Comparison of ENCODE assay signal across 19 cellular contexts in the genomic region with DNA sequence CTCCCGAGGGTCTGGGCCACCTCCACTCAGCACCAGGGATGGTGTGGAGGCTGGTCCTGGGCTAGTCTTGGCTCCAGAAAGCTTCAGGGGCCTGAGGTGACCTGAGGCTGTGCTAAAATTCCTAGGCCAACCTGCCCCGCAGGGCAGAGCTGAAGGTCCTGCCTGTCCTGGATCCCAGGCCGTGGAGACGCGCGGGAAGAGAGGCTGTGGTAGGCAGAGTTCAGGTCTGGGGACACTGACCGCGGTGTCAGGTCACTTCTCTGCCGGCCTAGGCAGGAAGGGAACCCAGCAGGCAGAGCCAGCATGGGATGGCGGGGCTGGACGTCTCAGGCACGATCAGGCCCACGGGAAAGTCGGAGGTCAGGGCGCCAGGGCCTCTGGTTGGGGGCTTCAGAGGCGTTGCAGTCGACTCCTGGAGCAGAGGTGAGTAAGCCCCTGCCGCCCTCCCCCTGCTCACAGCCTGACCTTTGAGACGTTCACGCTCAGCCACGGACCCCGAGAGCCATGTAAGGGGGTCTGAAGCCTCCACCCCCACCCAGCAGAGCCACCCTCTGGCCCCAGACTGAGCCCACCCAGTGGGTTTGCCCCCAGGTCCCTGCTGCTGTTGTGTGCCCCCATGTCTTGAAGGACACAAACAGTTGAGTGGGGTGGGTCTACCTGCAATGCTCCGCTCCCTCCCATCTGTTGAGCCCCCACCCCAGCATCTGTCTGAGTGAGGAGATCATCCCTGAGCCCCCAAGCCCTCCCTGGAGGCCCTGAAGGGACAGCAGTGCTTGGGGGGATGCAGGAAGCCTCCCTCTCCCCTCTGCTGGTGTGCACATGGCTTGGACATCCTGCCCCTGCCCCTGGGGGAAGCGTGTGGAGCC.
A peak's percentile ranks its signal among the peaks of the same experiment; 100 is the strongest.
DNase-seq lines count a peak whose midpoint lies in the region; TF ChIP-seq lines count a peak whose summit lies in the region.
"Had no signal": no experiment of that assay in that cellular context is flagged by ENCODE, and none has a peak within 500 bp of the region (broad histone marks: within the 10 kb centered on the region; RNA-seq: fewer than 3 reads in every experiment).

No MANE protein-coding gene starts in this region.

- no peak for TF ChIP-seq EP300 in esophagus muscularis mucosa (IDR thresholded peaks at IDR 0.05)

- H3K4me1 ChIP-seq in BLaER1 = peaks cover 40% of the 10 kb centered on the region
- H3K4me1 ChIP-seq in H9 (ENCODE audit: insufficient read depth, low read length) = no peaks in the 10 kb centered on the region
- H3K4me1 ChIP-seq in esophagus muscularis mucosa = peaks cover 0 to 18% (median 4%) of the 10 kb centered on the region in 4 donors
- H3K4me1 ChIP-seq: parathyroid adenoma had no signal

- no peak overlapping the region for H2BK120ac ChIP-seq in H9 (ENCODE audit: low read depth, low read length, poor library complexity, severe bottlenecking)

- H2AK5ac ChIP-seq in H9 (ENCODE audit: insufficient read length, low read length) = no peak overlapping the region

- H3K9me3 ChIP-seq in BLaER1 (no peaks in the 10 kb centered on the region), H9 (ENCODE audit: control insufficient read depth, low read depth, low read length) (no peaks in the 10 kb centered on the region), esophagus muscularis mucosa (no peaks in the 10 kb centered on the region)

- no peaks in the 10 kb centered on the region for H3K27me3 ChIP-seq in BLaER1
- no peaks in the 10 kb centered on the region for H3K27me3 ChIP-seq in H9 (ENCODE audit: insufficient read depth, low read length)
- H3K27me3 ChIP-seq in esophagus muscularis mucosa = peaks cover 0 to 26% (median 0%) of the 10 kb centered on the region in 4 donors

- no peaks in the 10 kb centered on the region for H3K79me1 ChIP-seq in H9 (ENCODE audit: insufficient read depth, low read depth, low read length, poor library complexity, severe bottlenecking)

- H3K4me3 Mint-ChIP-seq in H9 = no peak overlapping the region
- no peak overlapping the region for H3K4me3 Mint-ChIP-seq in osteocyte (ENCODE audit: unreplicated experiment)
- H3K4me3 Mint-ChIP-seq: activated T-cell treated with anti-CD3 and anti-CD28 coated beads, Interleukin-2, amount 50 U/mL, for 24 hours; central memory CD8-positive, alpha-beta T cell; T-helper 17 cell had no signal

- H3K9ac ChIP-seq in BLaER1 = peak overlapping the region; percentile 59; the same call in 1 of the 2 replicates
- no peak overlapping the region for H3K9ac ChIP-seq in H9 (ENCODE audit: extremely low read depth, insufficient read length, low read length)
- H3K9ac ChIP-seq: parathyroid adenoma had no signal

- H3K27ac ChIP-seq in BLaER1 (peak overlapping the region; percentile 76), H9 (ENCODE audit: insufficient read length, low read depth, low read length) (no peak overlapping the region), esophagus muscularis mucosa (replicated peaks in 1 of 4) (no peak overlapping the region)
- H3K27ac ChIP-seq: parathyroid adenoma had no signal

- H3K23ac ChIP-seq in H9 (ENCODE audit: insufficient read length, low read depth, low read length) = no peak overlapping the region

- H2AFZ ChIP-seq in H9 (ENCODE audit: low read length) = no peak overlapping the region
- H2AFZ ChIP-seq: parathyroid adenoma had no signal

- no peak overlapping the region for H3K4me3 ChIP-seq in BLaER1
- H3K4me3 ChIP-seq in esophagus muscularis mucosa = no peak overlapping the region

- H3K9me3 Mint-ChIP-seq in H9 (peaks cover 4% of the 10 kb centered on the region in 2 experiments; a peak in 4 of 5 replicates), osteocyte (ENCODE audit: unreplicated experiment) (no peaks in the 10 kb centered on the region)
- H3K9me3 Mint-ChIP-seq: activated T-cell treated with anti-CD3 and anti-CD28 coated beads, Interleukin-2, amount 50 U/mL, for 24 hours; central memory CD8-positive, alpha-beta T cell had no signal

- TF ChIP-seq POLR2A in esophagus muscularis mucosa (IDR thresholded peaks at IDR 0.05; ENCODE audit: low read depth) = no peak

- no peak overlapping the region for H4K5ac ChIP-seq in H9 (ENCODE audit: insufficient read length, low read depth, low read length)

- no peaks in the 10 kb centered on the region for H3K79me2 ChIP-seq in H9 (ENCODE audit: insufficient read depth, low read length)
- H3K79me2 ChIP-seq: parathyroid adenoma had no signal

- no peak overlapping the region for H3K4ac ChIP-seq in H9 (ENCODE audit: low read depth, low read length)

- H3K56ac ChIP-seq in H9 (ENCODE audit: insufficient read length, low read depth, low read length) = no peak overlapping the region

- H3K27ac Mint-ChIP-seq in H9 (peak overlapping the region in 1 of 3 experiments; percentile 77; a peak in 1 of 7 replicates), osteocyte (ENCODE audit: unreplicated experiment) (no peak overlapping the region)
- H3K27ac Mint-ChIP-seq: T-helper 17 cell had no signal

- H3K14ac ChIP-seq in H9 (ENCODE audit: insufficient read depth, low read length) = no peak overlapping the region; the same call in 1 of the 2 replicates

- peak overlapping the region; percentile 86 for H3K4me2 ChIP-seq in BLaER1
- no peak overlapping the region for H3K4me2 ChIP-seq in H9 (ENCODE audit: insufficient read depth, insufficient read length, low read length)

- intact Hi-C loops in esophagus muscularis mucosa (cut with DNase I) = no loop called here

- no peak overlapping the region for H2BK15ac ChIP-seq in H9 (ENCODE audit: low read depth, low read length)

- H3K27me3 Mint-ChIP-seq in H9 (ENCODE audit: low read depth) = peaks cover 16% of the 10 kb centered on the region
- peaks cover 2% of the 10 kb centered on the region for H3K27me3 Mint-ChIP-seq in osteocyte (ENCODE audit: unreplicated experiment)

- no peaks in the 10 kb centered on the region for H3K23me2 ChIP-seq in H9 (ENCODE audit: insufficient read length, low read depth, low read length, poor library complexity, severe bottlenecking)

- H3K36me3 Mint-ChIP-seq in H9 (ENCODE audit: insufficient read depth in 1 of 3, low read depth in 3 of 3) (no peaks in the 10 kb centered on the region), osteocyte (ENCODE audit: unreplicated experiment) (no peaks in the 10 kb centered on the region)

- TF ChIP-seq CTCF in H9 (conservative IDR thresholded peaks at IDR 0.05) (no peak), osteocyte (IDR thresholded peaks at IDR 0.05) (no peak), esophagus muscularis mucosa (IDR thresholded peaks at IDR 0.05) (no peak)

- DNase-seq in H9 = peak; percentile 20
- DNase-seq in islet precursor cell = peak; percentile 51
- peak; percentile 82 for DNase-seq in osteocyte (ENCODE audit: extremely low spot score, unreplicated experiment)
- no peak for DNase-seq in SW480 (ENCODE audit: low spot score)
- no peak for DNase-seq in esophagus muscularis mucosa (ENCODE audit: extremely low spot score)
- no peak for DNase-seq in activated T-cell treated with anti-CD3 and anti-CD28 coated beads for 4 hours
- DNase-seq: activated CD4-positive, alpha-beta T cell treated with anti-CD3 and anti-CD28 coated beads for 4 hours; activated T-cell treated with anti-CD3 and anti-CD28 coated beads, Interleukin-2, amount 50 U/mL, for 24 hours; C1 segment of cervical spinal cord; DMS79; foreskin fibroblast; midbrain; NCI-H1092; NCI-H2171 treated with DMSO at 0.1 percent for 48 hours; stimulated activated naive CD4-positive, alpha-beta T cell treated with Interleukin-2 at 50 U/mL for 16 hours had no signal

- H4K8ac ChIP-seq in H9 (replicated peaks; ENCODE audit: insufficient read length, low read depth, low read length) = no peak overlapping the region

- WGBS in H9 (ENCODE audit: extremely low coverage, insufficient read length, low lambda C conversion rate) = no CpG with 5 or more reads among the region's 24 CpGs
- 85% methylated on average over 18 of the region's 24 CpGs for WGBS in esophagus muscularis mucosa

- no peak overlapping the region for H3K18ac ChIP-seq in H9 (ENCODE audit: insufficient read length, low read depth, low read length)

- H2BK12ac ChIP-seq in H9 (ENCODE audit: insufficient read length, low read depth, low read length) = no peak overlapping the region

- H3T11ph ChIP-seq in H9 (ENCODE audit: low read length) = no peak overlapping the region

- H4K91ac ChIP-seq in H9 (ENCODE audit: insufficient read length, low read depth, low read length) = no peak overlapping the region

- H2BK20ac ChIP-seq in H9 (ENCODE audit: low read depth, low read length, poor library complexity, severe bottlenecking) = no peak overlapping the region

- H2BK5ac ChIP-seq in H9 (ENCODE audit: insufficient read length, low read length) = no peak overlapping the region

- H3K4me1 Mint-ChIP-seq in H9 = peaks cover 10 to 11% of the 10 kb centered on the region in 2 experiments
- H3K4me1 Mint-ChIP-seq in osteocyte (ENCODE audit: unreplicated experiment) = no peaks in the 10 kb centered on the region

- H4K20me1 ChIP-seq in BLaER1 = no peaks in the 10 kb centered on the region
- no peaks in the 10 kb centered on the region for H4K20me1 ChIP-seq in H9 (ENCODE audit: control insufficient read depth, insufficient read depth, insufficient read length)

- no peaks in the 10 kb centered on the region for H3K36me3 ChIP-seq in BLaER1
- H3K36me3 ChIP-seq in esophagus muscularis mucosa = no peaks in the 10 kb centered on the region

Comparison
In these comparisons a context has a peak if more than half of its experiments do, and no peak if none do; other contexts are left out.
1. DNase-seq: peak in H9 (single experiment), islet precursor cell (single experiment) and osteocyte (single experiment); none in SW480 (single experiment), esophagus muscularis mucosa (single experiment) and activated T-cell treated with anti-CD3 and anti-CD28 coated beads for 4 hours (single experiment).